8 cellular contexts compared by ENCODE assay signal in the genomic region with DNA sequence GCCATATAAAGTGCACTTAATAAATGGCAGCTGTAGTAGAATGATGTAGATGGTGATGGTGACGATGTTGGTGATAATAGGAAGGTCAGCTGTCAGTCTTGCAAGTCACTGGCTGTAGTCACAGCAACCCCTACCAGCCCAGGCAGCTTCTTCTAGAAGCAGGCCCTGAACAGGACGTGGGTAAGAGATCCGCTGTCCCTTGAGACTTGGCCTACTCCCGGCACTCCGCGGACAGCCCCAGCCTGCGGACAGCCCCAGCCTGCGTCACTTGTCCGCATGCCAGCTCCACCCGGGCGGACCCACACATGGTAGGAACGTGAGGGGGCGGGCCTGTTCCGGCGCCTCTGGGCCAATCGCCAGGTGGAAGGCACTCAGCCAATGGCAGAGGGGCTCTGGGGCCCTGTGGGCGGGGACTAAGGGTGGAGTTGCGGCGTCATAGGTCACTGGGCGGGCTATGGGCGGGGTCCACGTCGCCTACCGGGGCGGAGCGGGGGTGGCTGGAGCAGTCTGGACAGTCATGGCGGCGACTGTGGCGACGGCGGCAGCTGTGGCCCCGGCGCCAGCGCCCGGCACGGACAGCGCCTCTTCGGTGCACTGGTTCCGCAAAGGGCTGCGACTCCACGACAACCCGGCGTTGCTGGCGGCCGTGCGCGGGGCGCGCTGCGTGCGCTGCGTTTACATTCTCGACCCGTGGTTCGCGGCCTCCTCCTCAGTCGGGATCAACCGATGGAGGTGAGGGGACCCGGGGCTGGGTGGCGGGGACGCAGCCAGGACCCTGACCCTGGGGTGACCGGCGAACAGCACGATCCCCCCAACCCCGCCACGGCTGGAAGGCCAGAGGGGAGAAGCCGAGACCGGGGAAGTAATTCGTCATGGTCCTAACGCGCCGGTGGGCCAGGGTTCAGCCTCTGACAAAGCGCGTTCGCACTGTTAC. TPM values are rescaled to one million over a fixed set of nuclear protein-coding genes. Genes with fewer than 3 reads are reported as not detected.
A peak's percentile ranks its signal among the peaks of the same experiment; 100 is the strongest.
DNase-seq lines count a peak whose midpoint lies in the region; ATAC-seq and TF ChIP-seq lines count a peak whose summit lies in the region.

Gene CRY2 (plus strand): TSS at position 502 of the 934 bp plus-strand sequence. CDS start 16 bp downstream, at position 518.

- H3K4me3 ChIP-seq in SK-N-SH (ENCODE audit: low read depth in 2 of 2, low read length in 1 of 2) (peak within 1 kb of the TSS; percentile 92 to 97), suprapubic skin (peak within 1 kb of the TSS; percentile 93)

- peak within 1 kb of the TSS; percentile 94 for H3K9ac ChIP-seq in SK-N-SH

- H3K9me2 ChIP-seq in SK-N-SH, result no peaks in the 10 kb centered on the region

- WGBS in SK-N-SH (ENCODE audit: low lambda C conversion rate), result 1% methylated on average over 8 of the region's 75 CpGs
- WGBS in suprapubic skin, result under 1% methylated on average over 20 of the region's 75 CpGs

- TF ChIP-seq EP300 in SK-N-SH (IDR thresholded peaks at IDR 0.05; ENCODE audit: borderline replicate concordance in 1 of 2, low read depth in 1 of 2, low read length in 1 of 2), result no peak; a peak in 1 of 4 replicates
- no peak for TF ChIP-seq EP300 in suprapubic skin (IDR thresholded peaks at IDR 0.05)

- peak; percentile 97 for DNase-seq in GM04504 (ENCODE audit: low read depth)
- DNase-seq in NCI-H1048 (lab: John Stamatoyannopoulos, UW), result peak; percentile 86
- peak; percentile 99 for DNase-seq in SK-N-SH
- peak; percentile 99 for DNase-seq in activated naive CD4-positive, alpha-beta T cell treated with anti-CD3 and anti-CD28 coated beads, Interleukin-2, amount 50 U/mL, for 16 hours
- peak; percentile 98 for DNase-seq in germinal center (ENCODE audit: low spot score)
- DNase-seq in nucleus accumbens (lab: John Stamatoyannopoulos, UW), result peak; percentile 93 to 100 (median 99)
- DNase-seq in suprapubic skin (ENCODE audit: low spot score in 2 of 2), result peak; percentile 100

- H3K4me2 ChIP-seq in SK-N-SH, result peak within 1 kb of the TSS; percentile 92

- CTCF ChIA-PET in SK-N-SH (lab: Yijun Ruan, JAX), result interaction anchor here (0.6 to 6.5 kb wide), 11 partner anchors 12 to 521 kb away, joined by 3 to 47 read pairs (median 3); no protein-coding TSS in a partner anchor

- peaks cover 47% of the 10 kb centered on the region for H3K79me2 ChIP-seq in SK-N-SH (ENCODE audit: insufficient read depth)

- H4K20me1 ChIP-seq in SK-N-SH (ENCODE audit: insufficient read depth), result peaks cover 33% of the 10 kb centered on the region

- TF ChIP-seq CTCF in SK-N-SH (IDR thresholded peaks at IDR 0.05) (no peak), suprapubic skin (IDR thresholded peaks at IDR 0.05) (no peak)

- H3F3A ChIP-seq in SK-N-SH (replicated peaks; ENCODE audit: insufficient read depth), result no peaks in the 10 kb centered on the region

- H3K9me3 ChIP-seq in SK-N-SH (no peaks in the 10 kb centered on the region), suprapubic skin (no peaks in the 10 kb centered on the region)

- peak; percentile 93 to 98 for TF ChIP-seq POLR2A in suprapubic skin (IDR thresholded peaks at IDR 0.05)

- H3K27ac ChIP-seq in SK-N-SH (ENCODE audit: low read depth in 2 of 2, low read length in 1 of 2) (peak within 1 kb of the TSS; percentile 23 to 86), suprapubic skin (peak within 1 kb of the TSS; percentile 99)

- H3K27me3 ChIP-seq in SK-N-SH (ENCODE audit: insufficient read depth) (no peaks in the 10 kb centered on the region), suprapubic skin (no peaks in the 10 kb centered on the region)

- POLR2A ChIA-PET in SK-N-SH (lab: Yijun Ruan, JAX), result interaction anchor here (1.6 kb wide), 1 partner anchor 12 kb away, joined by 5 read pairs; no protein-coding TSS in a partner anchor

- H3K36me3 ChIP-seq in SK-N-SH (replicated peaks in 1 of 2; ENCODE audit: control insufficient read depth in 1 of 2, insufficient read depth in 2 of 2, low read length in 1 of 2) (no peaks in the 10 kb centered on the region), suprapubic skin (no peaks in the 10 kb centered on the region)

- peak; percentile 92 for ATAC-seq in HG02571 (IDR thresholded peaks at IDR 0.05; ENCODE audit: unreplicated experiment)

- TF ChIP-seq RAD21 in SK-N-SH (IDR thresholded peaks at IDR 0.05; ENCODE audit: low read length), result no peak

- H3K4me1 ChIP-seq in SK-N-SH (ENCODE audit: control insufficient read depth in 1 of 2, insufficient read depth in 2 of 2, low read depth in 1 of 2, low read length in 1 of 2) (peaks cover 11 to 19% of the 10 kb centered on the region in 2 experiments), suprapubic skin (peaks cover 66% of the 10 kb centered on the region)

- H2AFZ ChIP-seq in SK-N-SH (ENCODE audit: low read depth), result peak within 1 kb of the TSS; percentile 63

TF ChIP-seq in SK-N-SH, 30 proteins besides CTCF, POLR2A, EP300 and RAD21 (continues in another document):
- no peak for TF ChIP-seq JUND (IDR thresholded peaks at IDR 0.05)
- no peak for TF ChIP-seq RFX5 (IDR thresholded peaks at IDR 0.05; ENCODE audit: low read length)
- no peak for TF ChIP-seq USF1 (IDR thresholded peaks at IDR 0.05; ENCODE audit: borderline replicate concordance, low read depth)
- peak; percentile 59; the same call in 1 of the 2 replicates for TF ChIP-seq REST (IDR thresholded peaks at IDR 0.05; ENCODE audit: low read depth, low read length)
- TF ChIP-seq SIN3A (IDR thresholded peaks at IDR 0.05; ENCODE audit: borderline replicate concordance, low read depth, low read length), result peak; percentile 95
- TF ChIP-seq, protein P1, sequence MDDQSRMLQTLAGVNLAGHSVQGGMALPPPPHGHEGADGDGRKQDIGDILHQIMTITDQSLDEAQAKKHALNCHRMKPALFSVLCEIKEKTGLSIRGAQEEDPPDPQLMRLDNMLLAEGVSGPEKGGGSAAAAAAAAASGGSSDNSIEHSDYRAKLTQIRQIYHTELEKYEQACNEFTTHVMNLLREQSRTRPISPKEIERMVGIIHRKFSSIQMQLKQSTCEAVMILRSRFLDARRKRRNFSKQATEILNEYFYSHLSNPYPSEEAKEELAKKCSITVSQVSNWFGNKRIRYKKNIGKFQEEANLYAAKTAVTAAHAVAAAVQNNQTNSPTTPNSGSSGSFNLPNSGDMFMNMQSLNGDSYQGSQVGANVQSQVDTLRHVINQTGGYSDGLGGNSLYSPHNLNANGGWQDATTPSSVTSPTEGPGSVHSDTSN (IDR thresholded peaks at IDR 0.05), result peak; percentile 56
- TF ChIP-seq, protein P2, sequence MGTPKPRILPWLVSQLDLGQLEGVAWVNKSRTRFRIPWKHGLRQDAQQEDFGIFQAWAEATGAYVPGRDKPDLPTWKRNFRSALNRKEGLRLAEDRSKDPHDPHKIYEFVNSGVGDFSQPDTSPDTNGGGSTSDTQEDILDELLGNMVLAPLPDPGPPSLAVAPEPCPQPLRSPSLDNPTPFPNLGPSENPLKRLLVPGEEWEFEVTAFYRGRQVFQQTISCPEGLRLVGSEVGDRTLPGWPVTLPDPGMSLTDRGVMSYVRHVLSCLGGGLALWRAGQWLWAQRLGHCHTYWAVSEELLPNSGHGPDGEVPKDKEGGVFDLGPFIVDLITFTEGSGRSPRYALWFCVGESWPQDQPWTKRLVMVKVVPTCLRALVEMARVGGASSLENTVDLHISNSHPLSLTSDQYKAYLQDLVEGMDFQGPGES (IDR thresholded peaks at IDR 0.05; ENCODE audit: low read depth, low read length), result no peak
- peak; percentile 27; the same call in 1 of the 2 replicates for TF ChIP-seq GABPA (IDR thresholded peaks at IDR 0.05; ENCODE audit: low read depth)
- TF ChIP-seq RXRA (IDR thresholded peaks at IDR 0.05; ENCODE audit: borderline replicate concordance, low read depth), result no peak
- TF ChIP-seq GATA2 (CRISPR knock-in tag; IDR thresholded peaks at IDR 0.05), result no peak
- peak; percentile 90 for TF ChIP-seq YY1 (IDR thresholded peaks at IDR 0.05; ENCODE audit: low read depth)
- TF ChIP-seq FOSL2 (IDR thresholded peaks at IDR 0.05; ENCODE audit: borderline replicate concordance, low read depth), result peak; percentile 9; the same call in 1 of the 2 replicates
- peak; percentile 14 for TF ChIP-seq CHD2 (IDR thresholded peaks at IDR 0.05; ENCODE audit: low read length, partially characterized antibody)
- TF ChIP-seq POLR2AphosphoS5 (IDR thresholded peaks at IDR 0.05; ENCODE audit: low read depth, low read length), result peak; percentile 69
- no peak for TF ChIP-seq TEAD4 (IDR thresholded peaks at IDR 0.05; ENCODE audit: borderline replicate concordance, insufficient read depth)

RNA-seq across cellular contexts. Expression of gene CRY2, which starts in this region (rescaled TPM):
- 6.7 and 9.1 TPM in 2 replicates for polyA plus RNA-seq in SK-N-SH (2012; rRNA removed)
- 2.8 and 3.7 TPM in 2 replicates for polyA plus RNA-seq in SK-N-SH (2012; cell fraction: cytosol; rRNA removed)
- 28.1 and 30.4 TPM in 2 replicates for polyA plus RNA-seq in SK-N-SH (2012; cell fraction: nucleus; rRNA removed)
- 100 to 1,000 TPM in 1 of 4 donors, 10 to 100 TPM in 3; 86.1 to 141 (median 93.4) TPM for total RNA-seq in suprapubic skin

Comparison
In these comparisons a context has a peak if more than half of its experiments do, and no peak if none do; other contexts are left out.
1. Peak in every context shown above with its lines: DNase-seq, ATAC-seq, H3K4me3 ChIP-seq and H3K27ac ChIP-seq.